ENCODE assay signal across 2 cellular contexts in the genomic region with DNA sequence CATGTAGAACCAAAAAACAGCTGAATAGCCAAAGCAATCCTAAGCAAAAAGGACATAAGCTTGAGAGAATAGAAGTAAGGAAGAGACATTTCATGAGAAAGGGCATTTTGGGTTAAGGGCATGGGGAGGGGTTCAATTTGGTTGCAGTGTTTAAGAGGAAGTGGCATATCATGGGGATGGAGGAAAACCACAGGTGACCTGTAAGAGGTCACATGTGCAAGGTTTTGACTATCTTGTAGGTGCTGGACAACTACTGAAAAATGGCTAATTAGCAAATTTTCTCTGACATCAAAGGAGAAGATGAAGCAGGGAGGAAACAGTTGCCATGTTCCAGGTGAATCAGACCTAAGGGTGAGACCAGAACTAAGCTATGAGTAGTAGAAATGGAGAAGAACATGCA.
TF ChIP-seq lines count a peak whose summit lies in the region.

No MANE protein-coding gene starts in this region.

TF ChIP-seq in GM12891, 5 proteins besides CTCF, POLR2A, EP300 and RAD21:
- TF ChIP-seq SPI1 (IDR thresholded peaks at IDR 0.05; ENCODE audit: low read depth, low read length) (peak; percentile 30; the same call in 1 of the 2 replicates), TAF1 (IDR thresholded peaks at IDR 0.05; ENCODE audit: low read depth, low read length) (no peak), POU2F2 (IDR thresholded peaks at IDR 0.05; ENCODE audit: low read depth, low read length) (no peak)

TF ChIP-seq in H1, 55 proteins besides CTCF, POLR2A, EP300 and RAD21 (continued from another document):
- TF ChIP-seq FOSL1 (IDR thresholded peaks at IDR 0.05; ENCODE audit: insufficient read depth, low read depth, low read length): no peak
- no peak for TF ChIP-seq JUND (IDR thresholded peaks at IDR 0.05; ENCODE audit: low read length)
- TF ChIP-seq GABPA (IDR thresholded peaks at IDR 0.05; ENCODE audit: borderline replicate concordance, insufficient read depth, low read length): no peak
- TF ChIP-seq, protein P1, sequence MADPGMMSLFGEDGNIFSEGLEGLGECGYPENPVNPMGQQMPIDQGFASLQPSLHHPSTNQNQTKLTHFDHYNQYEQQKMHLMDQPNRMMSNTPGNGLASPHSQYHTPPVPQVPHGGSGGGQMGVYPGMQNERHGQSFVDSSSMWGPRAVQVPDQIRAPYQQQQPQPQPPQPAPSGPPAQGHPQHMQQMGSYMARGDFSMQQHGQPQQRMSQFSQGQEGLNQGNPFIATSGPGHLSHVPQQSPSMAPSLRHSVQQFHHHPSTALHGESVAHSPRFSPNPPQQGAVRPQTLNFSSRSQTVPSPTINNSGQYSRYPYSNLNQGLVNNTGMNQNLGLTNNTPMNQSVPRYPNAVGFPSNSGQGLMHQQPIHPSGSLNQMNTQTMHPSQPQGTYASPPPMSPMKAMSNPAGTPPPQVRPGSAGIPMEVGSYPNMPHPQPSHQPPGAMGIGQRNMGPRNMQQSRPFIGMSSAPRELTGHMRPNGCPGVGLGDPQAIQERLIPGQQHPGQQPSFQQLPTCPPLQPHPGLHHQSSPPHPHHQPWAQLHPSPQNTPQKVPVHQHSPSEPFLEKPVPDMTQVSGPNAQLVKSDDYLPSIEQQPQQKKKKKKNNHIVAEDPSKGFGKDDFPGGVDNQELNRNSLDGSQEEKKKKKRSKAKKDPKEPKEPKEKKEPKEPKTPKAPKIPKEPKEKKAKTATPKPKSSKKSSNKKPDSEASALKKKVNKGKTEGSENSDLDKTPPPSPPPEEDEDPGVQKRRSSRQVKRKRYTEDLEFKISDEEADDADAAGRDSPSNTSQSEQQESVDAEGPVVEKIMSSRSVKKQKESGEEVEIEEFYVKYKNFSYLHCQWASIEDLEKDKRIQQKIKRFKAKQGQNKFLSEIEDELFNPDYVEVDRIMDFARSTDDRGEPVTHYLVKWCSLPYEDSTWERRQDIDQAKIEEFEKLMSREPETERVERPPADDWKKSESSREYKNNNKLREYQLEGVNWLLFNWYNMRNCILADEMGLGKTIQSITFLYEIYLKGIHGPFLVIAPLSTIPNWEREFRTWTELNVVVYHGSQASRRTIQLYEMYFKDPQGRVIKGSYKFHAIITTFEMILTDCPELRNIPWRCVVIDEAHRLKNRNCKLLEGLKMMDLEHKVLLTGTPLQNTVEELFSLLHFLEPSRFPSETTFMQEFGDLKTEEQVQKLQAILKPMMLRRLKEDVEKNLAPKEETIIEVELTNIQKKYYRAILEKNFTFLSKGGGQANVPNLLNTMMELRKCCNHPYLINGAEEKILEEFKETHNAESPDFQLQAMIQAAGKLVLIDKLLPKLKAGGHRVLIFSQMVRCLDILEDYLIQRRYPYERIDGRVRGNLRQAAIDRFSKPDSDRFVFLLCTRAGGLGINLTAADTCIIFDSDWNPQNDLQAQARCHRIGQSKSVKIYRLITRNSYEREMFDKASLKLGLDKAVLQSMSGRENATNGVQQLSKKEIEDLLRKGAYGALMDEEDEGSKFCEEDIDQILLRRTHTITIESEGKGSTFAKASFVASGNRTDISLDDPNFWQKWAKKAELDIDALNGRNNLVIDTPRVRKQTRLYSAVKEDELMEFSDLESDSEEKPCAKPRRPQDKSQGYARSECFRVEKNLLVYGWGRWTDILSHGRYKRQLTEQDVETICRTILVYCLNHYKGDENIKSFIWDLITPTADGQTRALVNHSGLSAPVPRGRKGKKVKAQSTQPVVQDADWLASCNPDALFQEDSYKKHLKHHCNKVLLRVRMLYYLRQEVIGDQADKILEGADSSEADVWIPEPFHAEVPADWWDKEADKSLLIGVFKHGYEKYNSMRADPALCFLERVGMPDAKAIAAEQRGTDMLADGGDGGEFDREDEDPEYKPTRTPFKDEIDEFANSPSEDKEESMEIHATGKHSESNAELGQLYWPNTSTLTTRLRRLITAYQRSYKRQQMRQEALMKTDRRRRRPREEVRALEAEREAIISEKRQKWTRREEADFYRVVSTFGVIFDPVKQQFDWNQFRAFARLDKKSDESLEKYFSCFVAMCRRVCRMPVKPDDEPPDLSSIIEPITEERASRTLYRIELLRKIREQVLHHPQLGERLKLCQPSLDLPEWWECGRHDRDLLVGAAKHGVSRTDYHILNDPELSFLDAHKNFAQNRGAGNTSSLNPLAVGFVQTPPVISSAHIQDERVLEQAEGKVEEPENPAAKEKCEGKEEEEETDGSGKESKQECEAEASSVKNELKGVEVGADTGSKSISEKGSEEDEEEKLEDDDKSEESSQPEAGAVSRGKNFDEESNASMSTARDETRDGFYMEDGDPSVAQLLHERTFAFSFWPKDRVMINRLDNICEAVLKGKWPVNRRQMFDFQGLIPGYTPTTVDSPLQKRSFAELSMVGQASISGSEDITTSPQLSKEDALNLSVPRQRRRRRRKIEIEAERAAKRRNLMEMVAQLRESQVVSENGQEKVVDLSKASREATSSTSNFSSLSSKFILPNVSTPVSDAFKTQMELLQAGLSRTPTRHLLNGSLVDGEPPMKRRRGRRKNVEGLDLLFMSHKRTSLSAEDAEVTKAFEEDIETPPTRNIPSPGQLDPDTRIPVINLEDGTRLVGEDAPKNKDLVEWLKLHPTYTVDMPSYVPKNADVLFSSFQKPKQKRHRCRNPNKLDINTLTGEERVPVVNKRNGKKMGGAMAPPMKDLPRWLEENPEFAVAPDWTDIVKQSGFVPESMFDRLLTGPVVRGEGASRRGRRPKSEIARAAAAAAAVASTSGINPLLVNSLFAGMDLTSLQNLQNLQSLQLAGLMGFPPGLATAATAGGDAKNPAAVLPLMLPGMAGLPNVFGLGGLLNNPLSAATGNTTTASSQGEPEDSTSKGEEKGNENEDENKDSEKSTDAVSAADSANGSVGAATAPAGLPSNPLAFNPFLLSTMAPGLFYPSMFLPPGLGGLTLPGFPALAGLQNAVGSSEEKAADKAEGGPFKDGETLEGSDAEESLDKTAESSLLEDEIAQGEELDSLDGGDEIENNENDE (IDR thresholded peaks at IDR 0.05; ENCODE audit: insufficient replicate concordance, low read length): no peak
